11 cellular contexts compared by ENCODE assay signal in the genomic region with DNA sequence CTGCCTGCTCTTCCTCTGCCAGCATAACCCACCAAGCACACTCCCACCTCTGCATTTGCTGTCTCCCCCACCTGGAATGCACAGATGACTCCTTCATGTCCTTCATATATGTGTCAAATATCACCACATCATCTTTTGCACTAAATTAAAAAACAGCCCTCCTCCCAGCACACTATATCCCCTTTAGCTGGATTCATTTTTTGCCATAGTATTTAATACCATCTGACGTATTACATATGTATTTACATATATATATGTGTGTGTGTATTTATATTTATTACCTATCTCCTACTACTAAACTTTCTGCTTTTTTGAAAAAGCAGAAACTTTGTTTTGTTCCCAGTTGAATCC. TPM values are rescaled to one million over a fixed set of nuclear protein-coding genes. Genes with fewer than 3 reads are reported as not detected.
DNase-seq lines count a peak whose midpoint lies in the region; ATAC-seq and TF ChIP-seq lines count a peak whose summit lies in the region.
"Had no signal": no experiment of that assay in that cellular context is flagged by ENCODE, and none has a peak within 500 bp of the region (broad histone marks: within the 10 kb centered on the region; RNA-seq: fewer than 3 reads in every experiment).

No MANE protein-coding gene starts in this region.

- H3K27ac ChIP-seq in neural progenitor cell = no peak overlapping the region
- H3K27ac ChIP-seq: 22Rv1, neutrophil had no signal

- H3K4me2 ChIP-seq in Loucy (ENCODE audit: low read depth, low read length, poor library complexity, severe bottlenecking) (peak overlapping the region; percentile 86), neural progenitor cell (no peak overlapping the region)

- H2AFZ ChIP-seq in Loucy (ENCODE audit: low read length) (peak overlapping the region; percentile 72), neural progenitor cell (replicated peaks) (peak overlapping the region; percentile 74)

- H3K36me3 Mint-ChIP-seq in T-helper 1 cell treated with Interleukin-12 subunit alpha and Interleukin-12 subunit beta and Interleukin-4 antibody, amounts not matched to agents 30 μg/mL and 1 μg/mL, for 36 hours (ENCODE audit: low read depth) = no peaks in the 10 kb centered on the region
- H3K36me3 Mint-ChIP-seq in central memory CD8-positive, alpha-beta T cell (ENCODE audit: insufficient read depth) = peaks cover 11% of the 10 kb centered on the region
- peaks cover 2% of the 10 kb centered on the region for H3K36me3 Mint-ChIP-seq in neural progenitor cell

- H3K79me2 ChIP-seq in Loucy (ENCODE audit: insufficient read depth, low read length) (peaks cover 16% of the 10 kb centered on the region; the same call in 1 of the 2 replicates), neural progenitor cell (ENCODE audit: low read depth) (no peaks in the 10 kb centered on the region)

- ATAC-seq in central memory CD8-positive, alpha-beta T cell (replicated peaks; ENCODE audit: extremely low read depth, poor library complexity, severe bottlenecking) = no peak
- no peak for ATAC-seq in GM21528 (IDR thresholded peaks at IDR 0.05; ENCODE audit: low FRiP score, unreplicated experiment)

- no peak for TF ChIP-seq CTCF in Loucy (conservative IDR thresholded peaks at IDR 0.05; ENCODE audit: low read length)
- no peak for TF ChIP-seq CTCF in neural progenitor cell (IDR thresholded peaks at IDR 0.05)

- H3K9me2 ChIP-seq in Loucy (replicated peaks; ENCODE audit: low read depth, low read length) = no peaks in the 10 kb centered on the region

- H3K4me3 Mint-ChIP-seq in T-helper 1 cell treated with Interleukin-12 subunit alpha and Interleukin-12 subunit beta and Interleukin-4 antibody, amounts not matched to agents 30 μg/mL and 1 μg/mL, for 36 hours = peak overlapping the region; percentile 64
- H3K4me3 Mint-ChIP-seq in central memory CD8-positive, alpha-beta T cell = peak overlapping the region; percentile 11
- H3K4me3 Mint-ChIP-seq in neural progenitor cell = no peak overlapping the region

- H3K27me3 ChIP-seq in Loucy (ENCODE audit: insufficient read depth, low read length, poor library complexity, severe bottlenecking) = no peaks in the 10 kb centered on the region
- no peaks in the 10 kb centered on the region for H3K27me3 ChIP-seq in neural progenitor cell
- H3K27me3 ChIP-seq: neutrophil had no signal

- H3K36me3 ChIP-seq in Loucy (ENCODE audit: insufficient read depth, low read length) = no peaks in the 10 kb centered on the region
- no peaks in the 10 kb centered on the region for H3K36me3 ChIP-seq in neural progenitor cell
- H3K36me3 ChIP-seq: neutrophil had no signal

- no peaks in the 10 kb centered on the region for H3K27me3 Mint-ChIP-seq in T-helper 1 cell treated with Interleukin-12 subunit alpha and Interleukin-12 subunit beta and Interleukin-4 antibody, amounts not matched to agents 30 μg/mL and 1 μg/mL, for 36 hours (ENCODE audit: low read depth)
- no peaks in the 10 kb centered on the region for H3K27me3 Mint-ChIP-seq in central memory CD8-positive, alpha-beta T cell
- H3K27me3 Mint-ChIP-seq in neural progenitor cell (ENCODE audit: insufficient read depth, low read depth) = no peaks in the 10 kb centered on the region

- peak overlapping the region; percentile 64 for H3K27ac Mint-ChIP-seq in T-helper 1 cell treated with Interleukin-12 subunit alpha and Interleukin-12 subunit beta and Interleukin-4 antibody, amounts not matched to agents 30 μg/mL and 1 μg/mL, for 36 hours
- peak overlapping the region; percentile 82 for H3K27ac Mint-ChIP-seq in central memory CD8-positive, alpha-beta T cell (ENCODE audit: low read depth)
- peak overlapping the region; percentile 70 for H3K27ac Mint-ChIP-seq in neural progenitor cell

- H3K4me1 Mint-ChIP-seq in T-helper 1 cell treated with Interleukin-12 subunit alpha and Interleukin-12 subunit beta and Interleukin-4 antibody, amounts not matched to agents 30 μg/mL and 1 μg/mL, for 36 hours (ENCODE audit: low read depth) = peaks cover 16% of the 10 kb centered on the region
- H3K4me1 Mint-ChIP-seq in central memory CD8-positive, alpha-beta T cell = peaks cover 12% of the 10 kb centered on the region
- H3K4me1 Mint-ChIP-seq in neural progenitor cell = peaks cover 7% of the 10 kb centered on the region

- H3K9me3 ChIP-seq in Loucy (ENCODE audit: insufficient read depth, low read depth, low read length) (no peaks in the 10 kb centered on the region), neural progenitor cell (ENCODE audit: low read depth) (no peaks in the 10 kb centered on the region)
- H3K9me3 ChIP-seq: neutrophil had no signal

- no peaks in the 10 kb centered on the region for H3F3A ChIP-seq in Loucy (ENCODE audit: low read depth)
- no peaks in the 10 kb centered on the region for H3F3A ChIP-seq in neural progenitor cell (ENCODE audit: low read depth)

- no peaks in the 10 kb centered on the region for H3K9me3 Mint-ChIP-seq in T-helper 1 cell treated with Interleukin-12 subunit alpha and Interleukin-12 subunit beta and Interleukin-4 antibody, amounts not matched to agents 30 μg/mL and 1 μg/mL, for 36 hours
- no peaks in the 10 kb centered on the region for H3K9me3 Mint-ChIP-seq in central memory CD8-positive, alpha-beta T cell
- no peaks in the 10 kb centered on the region for H3K9me3 Mint-ChIP-seq in neural progenitor cell

- H3K9ac ChIP-seq in Loucy (ENCODE audit: low read depth, low read length, poor library complexity, severe bottlenecking) (peak overlapping the region; percentile 68), neural progenitor cell (no peak overlapping the region)

- DNase-seq in T-helper 1 cell (no peak), neural progenitor cell (ENCODE audit: low spot score) (no peak), GF-D8 (lab: John Stamatoyannopoulos, UW) (no peak), DMS 273 treated with DMSO at 0.1 percent for 48 hours (lab: John Stamatoyannopoulos, UW) (no peak)
- DNase-seq in central memory CD8-positive, alpha-beta T cell (ENCODE audit: low spot score in 2 of 2) = no peak
- DNase-seq: T1000 had no signal

- H3K4me3 ChIP-seq in Loucy (ENCODE audit: low read length, poor library complexity, severe bottlenecking) = peak overlapping the region; percentile 73
- H3K4me3 ChIP-seq in neural progenitor cell = no peak overlapping the region

- H4K20me1 ChIP-seq in Loucy (ENCODE audit: insufficient read depth, low read length, poor library complexity, severe bottlenecking) (no peaks in the 10 kb centered on the region), neural progenitor cell (ENCODE audit: low read depth) (no peaks in the 10 kb centered on the region)

- H3K4me1 ChIP-seq in Loucy (ENCODE audit: insufficient read depth, low read length, poor library complexity, severe bottlenecking) = peaks cover 21% of the 10 kb centered on the region
- H3K4me1 ChIP-seq in neural progenitor cell = peaks cover 3% of the 10 kb centered on the region

RNA-seq across cellular contexts. Expression of a gene that starts 29.4 kb away (rescaled TPM):
- 60.4 and 69.3 TPM in 2 replicates for total RNA-seq in neural progenitor cell (ENCODE audit: low replicate concordance)

RNA-seq across cellular contexts. Expression of a gene that starts 50.7 kb away (rescaled TPM):
- 31.5 and 72.4 TPM in 2 replicates for total RNA-seq in neural progenitor cell (ENCODE audit: low replicate concordance)

RNA-seq across cellular contexts. Expression of a gene that starts 56.6 kb away (rescaled TPM):
- 3.5 and 11.7 TPM in 2 replicates for total RNA-seq in neural progenitor cell (ENCODE audit: low replicate concordance)
